14 cellular contexts compared by ENCODE assay signal in genomic region chr16:88886915-88887521, GRCh38. TPM values are rescaled to one million over a fixed set of nuclear protein-coding genes. Genes with fewer than 3 reads are reported as not detected.
DNase-seq lines count a peak whose midpoint lies in the region; ATAC-seq and TF ChIP-seq lines count a peak whose summit lies in the region.
"Had no signal": no experiment of that assay in that cellular context is flagged by ENCODE, and none has a peak within 500 bp of the region (broad histone marks: within the 10 kb centered on the region; RNA-seq: fewer than 3 reads in every experiment).

No MANE protein-coding gene starts in this region.

- no peaks in the 10 kb centered on the region for H3K27me3 Mint-ChIP-seq in natural killer cell (ENCODE audit: low read depth in 2 of 2)
- H3K27me3 Mint-ChIP-seq: activated naive CD8-positive, alpha-beta T cell had no signal

- TF ChIP-seq CTCF in AG10803 (conservative IDR thresholded peaks at IDR 0.05; ENCODE audit: low read length) (peak; percentile 25; the same call in 1 of the 2 replicates), WERI-Rb-1 (IDR thresholded peaks at IDR 0.05; ENCODE audit: low read depth, low read length) (no peak), heart left ventricle (IDR thresholded peaks at IDR 0.05) (peak in 11 of 12 donors; percentile 12 to 59 (median 38)), psoas muscle (IDR thresholded peaks at IDR 0.05) (peak; percentile 19), natural killer cell (IDR thresholded peaks at IDR 0.05) (no peak)

- 40 to 59% (median 49%) methylated on average over 30 to 31 of the region's 31 CpGs for WGBS in heart left ventricle, 4 donors
- 19 to 47% (median 26%) methylated on average over 31 of the region's 31 CpGs for WGBS in psoas muscle, 3 donors

- H3K27ac Mint-ChIP-seq in natural killer cell, result no peak overlapping the region
- H3K27ac Mint-ChIP-seq: activated naive CD8-positive, alpha-beta T cell had no signal

- H3K9me3 ChIP-seq in WERI-Rb-1 (ENCODE audit: severe bottlenecking) (no peaks in the 10 kb centered on the region), heart left ventricle (no peaks in the 10 kb centered on the region), psoas muscle (no peaks in the 10 kb centered on the region)

- no peaks in the 10 kb centered on the region for H3K36me3 Mint-ChIP-seq in natural killer cell
- H3K36me3 Mint-ChIP-seq: activated naive CD8-positive, alpha-beta T cell had no signal

- peak; percentile 59 for DNase-seq in AG10803 (ENCODE audit: low read depth)
- DNase-seq in WERI-Rb-1, result peak; percentile 85
- peak; percentile 92 to 97 (median 94) for DNase-seq in heart left ventricle
- DNase-seq in psoas muscle, result peak; percentile 78 to 94
- DNase-seq in COR-L47 (lab: John Stamatoyannopoulos, UW), result no peak
- DNase-seq in natural killer cell, result no peak
- DNase-seq: ACHN, mammary epithelial cell, posterior cingulate gyrus, T1000 had no signal

- intact Hi-C loops in heart left ventricle (cut with DNase I) (loop anchor here in 7 of 10 donors (1.0 to 5.0 kb wide), 11 partner anchors 22 to 54 kb away; partner anchors contain the start of genes TRAPPC2L (in 2 of the 7) and GALNS (in 1 of the 7)), psoas muscle (cut with DNase I) (no loop called here), natural killer cell (cut with micrococcal nuclease) (no loop called here)

- H3K36me3 ChIP-seq in WERI-Rb-1 (peaks cover 14% of the 10 kb centered on the region), heart left ventricle (peaks cover 0 to 55% (median 29%) of the 10 kb centered on the region in 9 donors), psoas muscle (ENCODE audit: insufficient read depth in 1 of 2, low read depth in 1 of 2) (peaks cover 0 to 34% of the 10 kb centered on the region in 2 donors)

- no peak for TF ChIP-seq POLR2A in heart left ventricle (IDR thresholded peaks at IDR 0.05)

- H3K4me3 Mint-ChIP-seq in natural killer cell, result no peak overlapping the region
- H3K4me3 Mint-ChIP-seq: activated naive CD8-positive, alpha-beta T cell had no signal

- H3K9me3 Mint-ChIP-seq in natural killer cell, result no peaks in the 10 kb centered on the region

- H3K4me3 ChIP-seq in AG10803 (ENCODE audit: low read length) (no peak overlapping the region), WERI-Rb-1 (ENCODE audit: low read depth, low read length) (no peak overlapping the region), heart left ventricle (peak overlapping the region in 1 of 12 donors; percentile 3), psoas muscle (peak overlapping the region; percentile 15)
- H3K4me3 ChIP-seq: coronary artery had no signal

- H3K4me1 Mint-ChIP-seq in natural killer cell, result peaks cover 0 to 5% of the 10 kb centered on the region in 2 donors

- H3K27me3 ChIP-seq in WERI-Rb-1 (ENCODE audit: insufficient read depth, low read depth, severe bottlenecking) (no peaks in the 10 kb centered on the region), heart left ventricle (no peaks in the 10 kb centered on the region), psoas muscle (ENCODE audit: insufficient read depth in 3 of 3, low read length in 2 of 3) (no peaks in the 10 kb centered on the region)

- ATAC-seq in heart left ventricle, result peak; percentile 81 to 92 (median 88)
- peak in 2 of 4 donors; percentile 8 to 16 for ATAC-seq in psoas muscle
- ATAC-seq in GM21786 (IDR thresholded peaks at IDR 0.05; ENCODE audit: unreplicated experiment), result no peak
- no peak for ATAC-seq in GM18909 (IDR thresholded peaks at IDR 0.05; ENCODE audit: poor library complexity, unreplicated experiment)
- no peak for ATAC-seq in natural killer cell

- peaks cover 0 to 39% (median 28%) of the 10 kb centered on the region in 12 donors for H3K4me1 ChIP-seq in heart left ventricle
- H3K4me1 ChIP-seq in psoas muscle, result peaks cover 54% of the 10 kb centered on the region

- H3K27ac ChIP-seq in WERI-Rb-1 (peak overlapping the region; percentile 76), heart left ventricle (peak overlapping the region; percentile 31 to 94 (median 81)), psoas muscle (peak overlapping the region; percentile 71)

RNA-seq across cellular contexts. Expression of gene PABPN1L, which starts 20.6 kb away (rescaled TPM):
- total RNA-seq in heart left ventricle (not detected), psoas muscle (not detected), natural killer cell (under 1 TPM in 1 of 3 donors, not detected in 2; 0.43 TPM)
- polyA plus RNA-seq in heart left ventricle (not detected), psoas muscle (not detected)
- total RNA-seq: mammary epithelial cell had no signal
- polyA plus RNA-seq: mammary epithelial cell had no signal

RNA-seq across cellular contexts. Expression of gene TRAPPC2L, which starts 30.1 kb away (rescaled TPM):
- total RNA-seq in heart left ventricle, result 10 to 100 TPM; 20.3 to 65.7 (median 44.2) TPM
- 10 to 100 TPM; 30.3 to 51.3 TPM for polyA plus RNA-seq in heart left ventricle
- total RNA-seq in psoas muscle, result 10 to 100 TPM; 38.6 to 42.6 (median 38.7) TPM
- 10 to 100 TPM; 23.9 to 30.7 (median 28.5) TPM for polyA plus RNA-seq in psoas muscle
- 10 to 100 TPM; 31.9 to 39.0 (median 36.2) TPM for total RNA-seq in natural killer cell

RNA-seq across cellular contexts. Expression of gene GALNS, which starts 30.3 kb away (rescaled TPM):
- total RNA-seq in heart left ventricle (10 to 100 TPM; 10.7 to 22.7 (median 13.3) TPM), psoas muscle (10 to 100 TPM in 2 of 4 donors, 1 to 10 TPM in 2; 4.8 to 10.4 (median 9.7) TPM), natural killer cell (10 to 100 TPM; 58.1 to 75.8 (median 65.7) TPM)
- polyA plus RNA-seq in heart left ventricle (10 to 100 TPM; 14.1 to 16.4 TPM), psoas muscle (10 to 100 TPM in 2 of 3 donors, 1 to 10 TPM in 1; 9.0 to 15.4 (median 12.3) TPM)

Comparison
In these comparisons a context has a peak if more than half of its experiments do, and no peak if none do; other contexts are left out.
1. DNase-seq: peak in AG10803 (single experiment), WERI-Rb-1 (single experiment), heart left ventricle (5 of 5) and psoas muscle (2 of 2); none in COR-L47 (single experiment) and natural killer cell (single experiment).
2. CTCF ChIP-seq: peak in AG10803 (single experiment), heart left ventricle (11 of 12) and psoas muscle (single experiment); none in WERI-Rb-1 (single experiment) and natural killer cell (single experiment).
3. ATAC-seq: peak in heart left ventricle (4 of 4); none in GM21786 (single experiment), GM18909 (single experiment) and natural killer cell (0 of 3).
4. intact Hi-C loops: an anchor here in heart left ventricle (1.0 to 5.0 kb wide); none called in psoas muscle and natural killer cell.
5. Peak in every context shown above with its lines, with median percentiles within 50 percentile points of each other: H3K27ac ChIP-seq.